In the genomic region with DNA sequence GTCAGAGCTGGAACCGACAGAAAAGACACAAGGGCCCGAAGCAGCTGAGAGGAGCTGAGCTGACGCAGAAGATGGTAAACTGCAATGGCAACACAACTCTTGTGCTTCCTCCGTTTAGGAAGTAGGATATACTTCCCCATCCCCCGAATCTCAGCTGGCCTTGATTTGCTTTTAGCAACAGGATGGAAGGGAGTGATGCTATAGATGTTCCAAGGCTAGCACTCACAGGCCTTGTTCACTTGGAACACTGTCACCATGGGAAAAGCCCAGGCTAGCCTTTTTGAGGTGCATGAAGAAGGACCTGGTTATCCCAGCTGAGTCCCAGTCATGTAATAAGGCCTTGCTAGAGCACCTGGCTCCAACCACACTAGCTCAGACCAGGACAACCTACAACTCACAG, we compare ENCODE assay signal across 1 cellular context.
TF ChIP-seq lines count a peak whose summit lies in the region.

No MANE protein-coding gene starts in this region.

TF ChIP-seq in GM12878, 131 proteins besides CTCF, POLR2A, EP300 and RAD21:
- peak; percentile 76 for TF ChIP-seq POLR2AphosphoS5 (IDR thresholded peaks at IDR 0.05; ENCODE audit: low read length)
- TF ChIP-seq JUND (IDR thresholded peaks at IDR 0.05; ENCODE audit: low read depth, low read length), result no peak
